Comparison of ENCODE assay signal across 7 cellular contexts in the genomic region with DNA sequence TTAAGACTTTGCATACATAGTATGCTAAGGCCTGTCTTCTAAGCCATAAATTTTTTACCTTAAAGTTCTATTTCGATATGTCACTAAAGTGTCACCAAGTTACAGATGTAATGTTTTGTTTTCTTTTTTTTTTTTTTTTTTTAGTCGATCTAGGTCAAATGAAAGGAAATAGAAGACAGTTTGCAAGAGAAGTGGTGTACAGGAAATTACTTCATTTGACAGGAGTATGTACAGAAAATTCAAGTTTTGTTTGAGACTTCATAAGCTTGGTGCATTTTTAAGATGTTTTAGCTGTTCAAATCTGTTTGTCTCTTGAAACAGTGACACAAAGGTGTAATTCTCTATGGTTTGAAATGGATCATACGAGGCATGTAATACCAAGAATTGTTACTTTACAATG. TPM values are rescaled to one million over a fixed set of nuclear protein-coding genes. Genes with fewer than 3 reads are reported as not detected.
DNase-seq lines count a peak whose midpoint lies in the region; ATAC-seq and TF ChIP-seq lines count a peak whose summit lies in the region.
"Not testable (repeated sequence)": the region's sequence is repeated elsewhere in the genome, so short reads cannot be mapped to it uniquely, and the experiment has no call there.

No MANE protein-coding gene starts in this region.

- not testable (repeated sequence) for DNase-seq in CD8-positive, alpha-beta T cell; SK-N-MC (ENCODE audit: low read depth, low spot score); activated CD8-positive, alpha-beta T cell treated with anti-CD3 and anti-CD28 coated beads, Interleukin-2, amount 10 ng/mL, durations not matched to agents 7 days and 5 days; activated naive CD8-positive, alpha-beta T cell treated with anti-CD3 and anti-CD28 coated beads for 36 hours; endodermal cell; natural killer cell; gastrocnemius medialis

- H3K27ac ChIP-seq in CD8-positive, alpha-beta T cell (ENCODE audit: low read depth, low read length): peak overlapping the region; percentile 62
- H3K27ac ChIP-seq in SK-N-MC: 0 out of 2 replicates have a peak overlapping the region, but pooled peaks have one; percentile 49
- not testable (repeated sequence) for H3K27ac ChIP-seq in endodermal cell (ENCODE audit: low read depth, low read length)
- peak overlapping the region; percentile 38 to 99 (median 97) for H3K27ac ChIP-seq in gastrocnemius medialis

- peaks cover 85% of the 10 kb centered on the region for H3K36me3 ChIP-seq in CD8-positive, alpha-beta T cell (ENCODE audit: insufficient read depth, low read length)
- H3K36me3 ChIP-seq in SK-N-MC (ENCODE audit: insufficient read depth, low read length) (peaks cover 99% of the 10 kb centered on the region), endodermal cell (ENCODE audit: control insufficient read depth, insufficient read depth, low read length) (peaks cover 99% of the 10 kb centered on the region), gastrocnemius medialis (peaks cover 8 to 99% of the 10 kb centered on the region in 2 donors)

- WGBS in endodermal cell (ENCODE audit: insufficient coverage in 1 of 2, insufficient read length in 1 of 2), 2 experiments: 87 to 100% methylated on average over 1 to 3 of the region's 3 CpGs

- H3K4me3 ChIP-seq in CD8-positive, alpha-beta T cell (ENCODE audit: low read depth, low read length): peak overlapping the region; percentile 10
- H3K4me3 ChIP-seq in SK-N-MC, gastrocnemius medialis: not testable (repeated sequence)
- peak overlapping the region; percentile 96 for H3K4me3 ChIP-seq in endodermal cell (ENCODE audit: low read length)

- intact Hi-C loops in CD8-positive, alpha-beta T cell (cut with DNase I, micrococcal nuclease): loop anchor here in 1 of 2 experiments (10.0 kb wide), 1 partner anchor 573 kb away; the partner anchor contains the start of gene PIM1
- intact Hi-C loops in natural killer cell (cut with micrococcal nuclease); gastrocnemius medialis (cut with DNase I; ENCODE audit: low total_unique reads): not testable (repeated sequence)

- not testable (repeated sequence) for H3K27me3 ChIP-seq in CD8-positive, alpha-beta T cell (ENCODE audit: insufficient read depth, low read length); endodermal cell (ENCODE audit: control insufficient read depth, insufficient read depth, low read length, poor library complexity, severe bottlenecking); gastrocnemius medialis

- H3K4me3 Mint-ChIP-seq in CD8-positive, alpha-beta T cell: peak overlapping the region; percentile 97
- H3K4me3 Mint-ChIP-seq in activated CD8-positive, alpha-beta T cell treated with anti-CD3 and anti-CD28 coated beads, Interleukin-2, amount 10 ng/mL, durations not matched to agents 7 days and 5 days: peak overlapping the region; percentile 90
- H3K4me3 Mint-ChIP-seq in activated naive CD8-positive, alpha-beta T cell treated with anti-CD3 and anti-CD28 coated beads for 36 hours: peak overlapping the region; percentile 55
- not testable (repeated sequence) for H3K4me3 Mint-ChIP-seq in endodermal cell
- peak overlapping the region; percentile 67 for H3K4me3 Mint-ChIP-seq in natural killer cell

- TF ChIP-seq POLR2A in gastrocnemius medialis (IDR thresholded peaks at IDR 0.05): not testable (repeated sequence)

- not testable (repeated sequence) for TF ChIP-seq CTCF in CD8-positive, alpha-beta T cell (IDR thresholded peaks at IDR 0.05); endodermal cell (conservative IDR thresholded peaks at IDR 0.05); natural killer cell (IDR thresholded peaks at IDR 0.05); gastrocnemius medialis (IDR thresholded peaks at IDR 0.05 in 4 of 5, conservative IDR thresholded peaks at IDR 0.05 in 1 of 5)

- not testable (repeated sequence) for H3K9ac ChIP-seq in SK-N-MC (ENCODE audit: insufficient read length); endodermal cell (ENCODE audit: extremely low read depth, low read length, poor library complexity, severe bottlenecking)

- H3K9me3 Mint-ChIP-seq in CD8-positive, alpha-beta T cell; activated CD8-positive, alpha-beta T cell treated with anti-CD3 and anti-CD28 coated beads, Interleukin-2, amount 10 ng/mL, durations not matched to agents 7 days and 5 days (ENCODE audit: insufficient read depth); activated naive CD8-positive, alpha-beta T cell treated with anti-CD3 and anti-CD28 coated beads for 36 hours; endodermal cell; natural killer cell: not testable (repeated sequence)

- CTCF ChIA-PET in CD8-positive, alpha-beta T cell (lab: Charles Lee): interaction anchor here (1.9 kb wide), 1 partner anchor 299 kb away, joined by 6 read pairs; no protein-coding TSS in a partner anchor
- CTCF ChIA-PET in activated CD8-positive, alpha-beta T cell treated with anti-CD3 and anti-CD28 coated beads, Interleukin-2, amount 10 ng/mL, durations not matched to agents 7 days and 5 days (lab: Charles Lee): interaction anchor here (1.4 to 2.8 kb wide), 2 partner anchors 14 to 157 kb away, joined by 4 to 17 read pairs; no protein-coding TSS in a partner anchor

- ATAC-seq in CD8-positive, alpha-beta T cell: peak; percentile 41
- not testable (repeated sequence) for ATAC-seq in activated CD8-positive, alpha-beta T cell treated with anti-CD3 and anti-CD28 coated beads, Interleukin-2, amount 10 ng/mL, durations not matched to agents 7 days and 5 days; gastrocnemius medialis
- peak in 2 of 3 donors; percentile 13 to 40 for ATAC-seq in natural killer cell

- not testable (repeated sequence) for H3K27me3 Mint-ChIP-seq in CD8-positive, alpha-beta T cell (ENCODE audit: low read depth); activated CD8-positive, alpha-beta T cell treated with anti-CD3 and anti-CD28 coated beads, Interleukin-2, amount 10 ng/mL, durations not matched to agents 7 days and 5 days (ENCODE audit: low read depth); activated naive CD8-positive, alpha-beta T cell treated with anti-CD3 and anti-CD28 coated beads for 36 hours; endodermal cell (ENCODE audit: insufficient read depth); natural killer cell (ENCODE audit: low read depth in 2 of 2)

- in situ Hi-C loops in gastrocnemius medialis (cut with MboI; ENCODE audit: low sequenced_read_pairs in 4 of 4): loop anchor here in 1 of 4 donors (25.0 kb wide), 1 partner anchor 260 kb away; the partner anchor contains the start of gene PPIL1

- not testable (repeated sequence) for H3K9me3 ChIP-seq in CD8-positive, alpha-beta T cell (ENCODE audit: low read length); SK-N-MC (ENCODE audit: low read depth, low read length); endodermal cell (ENCODE audit: control insufficient read depth, low read length); gastrocnemius medialis

- H3K36me3 Mint-ChIP-seq in CD8-positive, alpha-beta T cell: peaks cover 96% of the 10 kb centered on the region
- H3K36me3 Mint-ChIP-seq in activated CD8-positive, alpha-beta T cell treated with anti-CD3 and anti-CD28 coated beads, Interleukin-2, amount 10 ng/mL, durations not matched to agents 7 days and 5 days (ENCODE audit: low read depth): peaks cover 98% of the 10 kb centered on the region
- H3K36me3 Mint-ChIP-seq in activated naive CD8-positive, alpha-beta T cell treated with anti-CD3 and anti-CD28 coated beads for 36 hours: peaks cover 87% of the 10 kb centered on the region
- H3K36me3 Mint-ChIP-seq in endodermal cell (ENCODE audit: low read depth): peaks cover 96% of the 10 kb centered on the region
- peaks cover 58% of the 10 kb centered on the region for H3K36me3 Mint-ChIP-seq in natural killer cell

- peaks cover 92% of the 10 kb centered on the region for H3K4me1 ChIP-seq in CD8-positive, alpha-beta T cell (ENCODE audit: insufficient read depth, low read length)
- not testable (repeated sequence) for H3K4me1 ChIP-seq in endodermal cell (ENCODE audit: control insufficient read depth, insufficient read depth, low read length)
- H3K4me1 ChIP-seq in gastrocnemius medialis: peaks cover 82 to 91% of the 10 kb centered on the region in 2 donors

- H3K4me1 Mint-ChIP-seq in CD8-positive, alpha-beta T cell (ENCODE audit: low read depth): peaks cover 93% of the 10 kb centered on the region
- peaks cover 78% of the 10 kb centered on the region for H3K4me1 Mint-ChIP-seq in activated CD8-positive, alpha-beta T cell treated with anti-CD3 and anti-CD28 coated beads, Interleukin-2, amount 10 ng/mL, durations not matched to agents 7 days and 5 days (ENCODE audit: low read depth)
- peaks cover 76% of the 10 kb centered on the region for H3K4me1 Mint-ChIP-seq in activated naive CD8-positive, alpha-beta T cell treated with anti-CD3 and anti-CD28 coated beads for 36 hours
- H3K4me1 Mint-ChIP-seq in endodermal cell (peaks cover 35% of the 10 kb centered on the region), natural killer cell (peaks cover 70 to 73% of the 10 kb centered on the region in 2 donors)

- peak overlapping the region; percentile 92 for H3K27ac Mint-ChIP-seq in CD8-positive, alpha-beta T cell
- H3K27ac Mint-ChIP-seq in activated CD8-positive, alpha-beta T cell treated with anti-CD3 and anti-CD28 coated beads, Interleukin-2, amount 10 ng/mL, durations not matched to agents 7 days and 5 days: peak overlapping the region; percentile 87
- peak overlapping the region; percentile 60 for H3K27ac Mint-ChIP-seq in activated naive CD8-positive, alpha-beta T cell treated with anti-CD3 and anti-CD28 coated beads for 36 hours
- H3K27ac Mint-ChIP-seq in endodermal cell: peak overlapping the region; percentile 58
- H3K27ac Mint-ChIP-seq in natural killer cell: peak overlapping the region; percentile 63 to 81

- POLR2A ChIA-PET in CD8-positive, alpha-beta T cell (lab: Charles Lee): interaction anchor here (0.6 to 10.2 kb wide), 2 partner anchors 58 to 459 kb away, joined by 3 to 141 read pairs; no protein-coding TSS in a partner anchor
- POLR2A ChIA-PET in activated CD8-positive, alpha-beta T cell treated with anti-CD3 and anti-CD28 coated beads, Interleukin-2, amount 10 ng/mL, durations not matched to agents 7 days and 5 days (lab: Charles Lee): not testable (repeated sequence)

RNA-seq across cellular contexts. Expression of gene SRSF3, which starts 7.7 kb away (rescaled TPM):
- 100 to 1,000 TPM; 620 to 627 TPM for total RNA-seq in CD8-positive, alpha-beta T cell
- 100 to 1,000 TPM; 482 to 509 TPM for total RNA-seq in activated CD8-positive, alpha-beta T cell treated with anti-CD3 and anti-CD28 coated beads, Interleukin-2, amount 10 ng/mL, durations not matched to agents 7 days and 5 days
- 100 to 1,000 TPM; 585 to 589 TPM for total RNA-seq in activated naive CD8-positive, alpha-beta T cell treated with anti-CD3 and anti-CD28 coated beads for 36 hours
- total RNA-seq in endodermal cell: 100 to 1,000 TPM; 493 to 536 TPM
- polyA plus RNA-seq in endodermal cell (2013, experiment 1 of 2): 582 TPM
- 506 TPM for polyA plus RNA-seq in endodermal cell (2013, experiment 2 of 2)
- total RNA-seq in natural killer cell: 100 to 1,000 TPM; 445 to 526 (median 447) TPM
- total RNA-seq in gastrocnemius medialis: 100 to 1,000 TPM in 1 of 4 donors, 10 to 100 TPM in 3; 66.3 to 118 (median 83.2) TPM

RNA-seq across cellular contexts. Expression of gene STK38, which starts 54.5 kb away (rescaled TPM):
- total RNA-seq in CD8-positive, alpha-beta T cell: 10 to 100 TPM; 37.6 to 38.7 TPM
- total RNA-seq in activated CD8-positive, alpha-beta T cell treated with anti-CD3 and anti-CD28 coated beads, Interleukin-2, amount 10 ng/mL, durations not matched to agents 7 days and 5 days: 10 to 100 TPM; 53.5 to 54.4 TPM
- 10 to 100 TPM; 21.5 to 23.1 TPM for total RNA-seq in activated naive CD8-positive, alpha-beta T cell treated with anti-CD3 and anti-CD28 coated beads for 36 hours
- total RNA-seq in endodermal cell (10 to 100 TPM; 35.2 to 38.3 TPM), natural killer cell (100 to 1,000 TPM; 105 to 157 (median 126) TPM), gastrocnemius medialis (10 to 100 TPM; 10.8 to 14.8 (median 12.7) TPM)
- polyA plus RNA-seq in endodermal cell (2013, experiment 1 of 2): 29.6 TPM
- 28.6 TPM for polyA plus RNA-seq in endodermal cell (2013, experiment 2 of 2)
